8 cellular contexts compared by ENCODE assay signal in genomic region chr22:33853200-33854097, GRCh38.
A peak's percentile ranks its signal among the peaks of the same experiment; 100 is the strongest.
DNase-seq lines count a peak whose midpoint lies in the region; ATAC-seq and TF ChIP-seq lines count a peak whose summit lies in the region.

No MANE protein-coding gene starts in this region.

- peak overlapping the region; percentile 41 for H3K4me3 ChIP-seq in BJ (ENCODE audit: low read depth, low read length)
- H3K4me3 ChIP-seq in endocrine pancreas (ENCODE audit: control insufficient read depth, insufficient read depth, low read length): peak overlapping the region; percentile 87
- peak overlapping the region; percentile 54 for H3K4me3 ChIP-seq in tibial artery

- DNase-seq in BJ (ENCODE audit: low read depth) (peak; percentile 37), SHP77 treated with DMSO at 0.1 percent for 48 hours (lab: John Stamatoyannopoulos, UW) (peak; percentile 25), memory B cell (ENCODE audit: low spot score in 2 of 2) (peak; percentile 25), tibial artery (peak; percentile 53 to 81)

- POLR2A ChIA-PET in BJ (lab: Charles Lee): no interaction called here

- H3K36me3 Mint-ChIP-seq in memory B cell: peaks cover 2% of the 10 kb centered on the region

- peak overlapping the region; percentile 60 to 67 for H3K27ac ChIP-seq in tibial artery

- TF ChIP-seq CTCF in BJ (IDR thresholded peaks at IDR 0.05; ENCODE audit: insufficient read depth, low read depth, low read length) (no peak), tibial artery (IDR thresholded peaks at IDR 0.05) (no peak)

- no peaks in the 10 kb centered on the region for H3K9me3 ChIP-seq in endocrine pancreas (ENCODE audit: control insufficient read depth, low read length)
- no peaks in the 10 kb centered on the region for H3K9me3 ChIP-seq in tibial artery

- ATAC-seq in GM18520 (IDR thresholded peaks at IDR 0.05; ENCODE audit: unreplicated experiment) (peak; percentile 93), HG03342 (IDR thresholded peaks at IDR 0.05; ENCODE audit: unreplicated experiment) (peak; percentile 73), memory B cell (ENCODE audit: low read depth) (peak; percentile 98), GM21528 (IDR thresholded peaks at IDR 0.05; ENCODE audit: low FRiP score, unreplicated experiment) (no peak)

- H3K36me3 ChIP-seq in BJ (ENCODE audit: control insufficient read depth, insufficient read depth, low read length) (no peaks in the 10 kb centered on the region), endocrine pancreas (ENCODE audit: control insufficient read depth, insufficient read depth, low read length) (no peaks in the 10 kb centered on the region), tibial artery (no peaks in the 10 kb centered on the region)

- intact Hi-C loops in tibial artery (cut with DNase I; ENCODE audit: low total_unique reads): loop anchor here (5.0 kb wide), 1 partner anchor 64 kb away; no protein-coding TSS in a partner anchor

- peaks cover 1% of the 10 kb centered on the region for H3K9me3 Mint-ChIP-seq in memory B cell

- peak overlapping the region; percentile 66 for H3K27ac Mint-ChIP-seq in memory B cell

- CTCF ChIA-PET in BJ (lab: Yijun Ruan, JAX): interaction anchor here (1.7 kb wide), 1 partner anchor 69 kb away, joined by 9 read pairs; no protein-coding TSS in a partner anchor

- H3K27me3 Mint-ChIP-seq in memory B cell: peaks cover 2% of the 10 kb centered on the region

- peaks cover 15% of the 10 kb centered on the region for H3K4me1 Mint-ChIP-seq in memory B cell

- H3K4me3 Mint-ChIP-seq in memory B cell: peak overlapping the region; percentile 85

- H3K27me3 ChIP-seq in BJ (ENCODE audit: control insufficient read depth, insufficient read depth, low read length) (no peaks in the 10 kb centered on the region), endocrine pancreas (ENCODE audit: control insufficient read depth, insufficient read depth, low read length) (no peaks in the 10 kb centered on the region), tibial artery (no peaks in the 10 kb centered on the region)

- peak overlapping the region; percentile 2 for H3K9ac ChIP-seq in endocrine pancreas (ENCODE audit: control insufficient read depth, insufficient read depth, low read length)

- H3K4me1 ChIP-seq in endocrine pancreas (ENCODE audit: control insufficient read depth, insufficient read depth, low read length) (no peaks in the 10 kb centered on the region), tibial artery (peaks cover 0 to 27% (median 12%) of the 10 kb centered on the region in 4 donors)
